ENCODE assay signal across 27 cellular contexts in genomic region chrX:18010251-18010650, GRCh38.
A peak's percentile ranks its signal among the peaks of the same experiment; 100 is the strongest.
DNase-seq lines count a peak whose midpoint lies in the region; ATAC-seq and TF ChIP-seq lines count a peak whose summit lies in the region.
"Had no signal": no experiment of that assay in that cellular context is flagged by ENCODE, and none has a peak within 500 bp of the region (broad histone marks: within the 10 kb centered on the region; RNA-seq: fewer than 3 reads in every experiment).

No MANE protein-coding gene starts in this region.

- no peak for TF ChIP-seq POLR2A in prostate gland (IDR thresholded peaks at IDR 0.05)

- no peaks in the 10 kb centered on the region for H3K9me3 ChIP-seq in prostate gland
- H3K9me3 ChIP-seq: SJCRH30 had no signal

- H3K27me3 Mint-ChIP-seq in progenitor cell of endocrine pancreas, result no peaks in the 10 kb centered on the region
- H3K27me3 Mint-ChIP-seq: brain; stimulated activated naive CD8-positive, alpha-beta T cell treated with anti-CD3 and anti-CD28 coated beads, Interleukin-15, amount 100 ng/mL, for 72 hours had no signal

- no peaks in the 10 kb centered on the region for H3K27me3 ChIP-seq in prostate gland (replicated peaks; ENCODE audit: insufficient read depth)

- H3K4me3 ChIP-seq in prostate gland, result no peak overlapping the region
- H3K4me3 ChIP-seq: SJCRH30 had no signal

- no peak overlapping the region for H3K27ac ChIP-seq in prostate gland
- H3K27ac ChIP-seq: SJCRH30 had no signal

- no peak overlapping the region for H3K27ac Mint-ChIP-seq in progenitor cell of endocrine pancreas
- H3K27ac Mint-ChIP-seq: activated naive CD4-positive, alpha-beta T cell treated with anti-CD3 and anti-CD28 coated beads, Interleukin-2, amount 10 ng/mL, durations not matched to agents 7 days and 5 days; activated T-helper 1 cell treated with anti-CD3 and anti-CD28 coated beads, Interleukin-12 subunit alpha, Interleukin-12 subunit beta, Interleukin-2, Interleukin-4 antibody, amounts not matched to agents 30 ng/mL and 10 ng/mL and 1 ng/mL, durations not matched to agents 14 hours and 24 hours and 36 hours; brain; CD8-positive, alpha-beta T cell; H9; mesothelial cell of epicardium; naive thymus-derived CD4-positive, alpha-beta T cell; stimulated activated naive CD8-positive, alpha-beta T cell treated with anti-CD3 and anti-CD28 coated beads, Interleukin-15, amount 100 ng/mL, for 72 hours had no signal

- no peak overlapping the region for H3K4me3 Mint-ChIP-seq in progenitor cell of endocrine pancreas (ENCODE audit: low read depth)
- H3K4me3 Mint-ChIP-seq: activated naive CD4-positive, alpha-beta T cell treated with anti-CD3 and anti-CD28 coated beads, Interleukin-2, amount 10 ng/mL, durations not matched to agents 7 days and 5 days; activated T-helper 1 cell treated with anti-CD3 and anti-CD28 coated beads, Interleukin-12 subunit alpha, Interleukin-12 subunit beta, Interleukin-2, Interleukin-4 antibody, amounts not matched to agents 30 ng/mL and 10 ng/mL and 1 ng/mL, durations not matched to agents 14 hours and 24 hours and 36 hours; brain; CD8-positive, alpha-beta T cell; H9; mesothelial cell of epicardium; naive thymus-derived CD4-positive, alpha-beta T cell; stimulated activated naive CD8-positive, alpha-beta T cell treated with anti-CD3 and anti-CD28 coated beads, Interleukin-15, amount 100 ng/mL, for 72 hours had no signal

- WGBS in prostate gland, result 40% methylated on average over 4 of the region's 4 CpGs

- intact Hi-C loops in prostate gland (cut with DNase I), result no loop called here

- peaks cover 5% of the 10 kb centered on the region for H3K4me1 Mint-ChIP-seq in progenitor cell of endocrine pancreas (ENCODE audit: low read depth)
- H3K4me1 Mint-ChIP-seq: activated naive CD4-positive, alpha-beta T cell treated with anti-CD3 and anti-CD28 coated beads, Interleukin-2, amount 10 ng/mL, durations not matched to agents 7 days and 5 days; brain; mesothelial cell of epicardium; naive thymus-derived CD4-positive, alpha-beta T cell; stimulated activated naive CD8-positive, alpha-beta T cell treated with anti-CD3 and anti-CD28 coated beads, Interleukin-15, amount 100 ng/mL, for 72 hours had no signal

- no peaks in the 10 kb centered on the region for H3K4me1 ChIP-seq in prostate gland (replicated peaks)
- H3K4me1 ChIP-seq: SJCRH30 had no signal

- TF ChIP-seq CTCF in prostate gland (IDR thresholded peaks at IDR 0.05), result no peak
- TF ChIP-seq CTCF in progenitor cell of endocrine pancreas (IDR thresholded peaks at IDR 0.05; ENCODE audit: unreplicated experiment), result no peak

- no peak for ATAC-seq in GM18867 (IDR thresholded peaks at IDR 0.05; ENCODE audit: unreplicated experiment)
- ATAC-seq: CD8-positive, alpha-beta T cell; naive thymus-derived CD4-positive, alpha-beta T cell; stimulated activated naive CD8-positive, alpha-beta T cell treated with anti-CD3 and anti-CD28 coated beads, Interleukin-15, amount 100 ng/mL, for 72 hours had no signal

- peak; percentile 84 for DNase-seq in DMS53 treated with DMSO at 0.1 percent for 48 hours (lab: John Stamatoyannopoulos, UW; ENCODE audit: unreplicated experiment)
- peak; percentile 45 for DNase-seq in NCI-H2029 treated with DMSO at 0.1 percent for 48 hours (lab: John Stamatoyannopoulos, UW)
- peak; percentile 70 for DNase-seq in NCI-H748 treated with DMSO at 0.1 percent for 48 hours (lab: John Stamatoyannopoulos, UW)
- DNase-seq in prostate gland (ENCODE audit: low spot score), result peak; percentile 9
- DNase-seq in progenitor cell of endocrine pancreas (ENCODE audit: low spot score, unreplicated experiment), result no peak
- no peak for DNase-seq in glomerular visceral epithelial cell (ENCODE audit: extremely low spot score)
- no peak for DNase-seq in activated effector memory CD4-positive, alpha-beta T cell treated with Interleukin-2 at 50 U/mL for 16 hours
- DNase-seq: activated CD4-positive, alpha-beta T cell treated with anti-CD3 and anti-CD28 coated beads, Interleukin-2, amount 50 U/mL, for 4 hours; activated CD4-positive, CD25-positive, alpha-beta regulatory T cell; activated naive CD4-positive, alpha-beta T cell treated with anti-CD3 and anti-CD28 coated beads, Interleukin-2, amount 10 ng/mL, durations not matched to agents 7 days and 5 days; CD8-positive, alpha-beta T cell; DMS79 treated with DMSO at 0.1 percent for 48 hours; GF-D8; H9; KBM-7; MM.1S; naive thymus-derived CD4-positive, alpha-beta T cell; NCI-H1694; NCI-H226; nucleus accumbens; SJCRH30; stimulated activated CD8-positive, alpha-beta memory T cell treated with anti-CD3 and anti-CD28 coated beads, Interleukin-4, amount 100 ng/mL, for 48 hours; stimulated activated naive CD8-positive, alpha-beta T cell treated with anti-CD3 and anti-CD28 coated beads, Interleukin-15, amount 100 ng/mL, for 72 hours had no signal

- H3K9me3 Mint-ChIP-seq in progenitor cell of endocrine pancreas (ENCODE audit: low read depth), result peaks cover 13% of the 10 kb centered on the region
- H3K9me3 Mint-ChIP-seq: activated naive CD4-positive, alpha-beta T cell treated with anti-CD3 and anti-CD28 coated beads, Interleukin-2, amount 10 ng/mL, durations not matched to agents 7 days and 5 days; activated T-helper 1 cell treated with anti-CD3 and anti-CD28 coated beads, Interleukin-12 subunit alpha, Interleukin-12 subunit beta, Interleukin-2, Interleukin-4 antibody, amounts not matched to agents 30 ng/mL and 10 ng/mL and 1 ng/mL, durations not matched to agents 14 hours and 24 hours and 36 hours; CD8-positive, alpha-beta T cell; naive thymus-derived CD4-positive, alpha-beta T cell; stimulated activated naive CD8-positive, alpha-beta T cell treated with anti-CD3 and anti-CD28 coated beads, Interleukin-15, amount 100 ng/mL, for 72 hours had no signal

- no peaks in the 10 kb centered on the region for H3K36me3 Mint-ChIP-seq in progenitor cell of endocrine pancreas (ENCODE audit: insufficient read depth)
- H3K36me3 Mint-ChIP-seq: activated naive CD4-positive, alpha-beta T cell treated with anti-CD3 and anti-CD28 coated beads, Interleukin-2, amount 10 ng/mL, durations not matched to agents 7 days and 5 days; brain; CD8-positive, alpha-beta T cell; naive thymus-derived CD4-positive, alpha-beta T cell had no signal

- no peaks in the 10 kb centered on the region for H3K36me3 ChIP-seq in prostate gland
- H3K36me3 ChIP-seq: SJCRH30 had no signal

Comparison
In these comparisons a context has a peak if more than half of its experiments do, and no peak if none do; other contexts are left out.
1. DNase-seq: peak in DMS53 treated with DMSO at 0.1 percent for 48 hours (single experiment), NCI-H2029 treated with DMSO at 0.1 percent for 48 hours (single experiment), NCI-H748 treated with DMSO at 0.1 percent for 48 hours (single experiment) and prostate gland (single experiment); none in progenitor cell of endocrine pancreas (single experiment), glomerular visceral epithelial cell (single experiment) and activated effector memory CD4-positive, alpha-beta T cell treated with Interleukin-2 at 50 U/mL for 16 hours (single experiment).